8 cellular contexts compared by ENCODE assay signal in genomic region chr10:101043356-101043707, GRCh38. TPM values are rescaled to one million over a fixed set of nuclear protein-coding genes. Genes with fewer than 3 reads are reported as not detected.
DNase-seq lines count a peak whose midpoint lies in the region; ATAC-seq, FAIRE-seq and TF ChIP-seq lines count a peak whose summit lies in the region.

No MANE protein-coding gene starts in this region.

- peak overlapping the region; percentile 97 for H3K4me3 Mint-ChIP-seq in activated CD4-positive, alpha-beta T cell treated with anti-CD3 and anti-CD28 coated beads, Interleukin-2, amount 10 ng/mL, durations not matched to agents 24 days and 14 days

- no peaks in the 10 kb centered on the region for H3K9me3 Mint-ChIP-seq in activated CD4-positive, alpha-beta T cell treated with anti-CD3 and anti-CD28 coated beads, Interleukin-2, amount 10 ng/mL, durations not matched to agents 24 days and 14 days

- no peaks in the 10 kb centered on the region for H3K9me3 ChIP-seq in suprapubic skin

- peaks cover 20% of the 10 kb centered on the region for H3K27me3 ChIP-seq in suprapubic skin

- intact Hi-C loops in activated CD4-positive, alpha-beta T cell treated with anti-CD3 and anti-CD28 coated beads, Interleukin-2, amount 10 ng/mL, durations not matched to agents 24 days and 14 days (cut with micrococcal nuclease), result loop anchor here (5.0 to 10.0 kb wide), 2 partner anchors 99 to 171 kb away; no protein-coding TSS in a partner anchor

- H3K36me3 ChIP-seq in suprapubic skin, result peaks cover 17% of the 10 kb centered on the region

- 16% methylated on average over 3 of the region's 3 CpGs for WGBS in suprapubic skin

- DNase-seq in activated CD4-positive, alpha-beta T cell treated with anti-CD3 and anti-CD28 coated beads, Interleukin-2, amount 10 ng/mL, durations not matched to agents 24 days and 14 days, result no peak
- no peak for DNase-seq in activated CD4-positive, alpha-beta T cell treated with anti-CD3 and anti-CD28 coated beads for 1 hour
- DNase-seq in suprapubic skin (ENCODE audit: low spot score in 2 of 2) (no peak), HTR-8/SVneo (ENCODE audit: insufficient read length, low spot score) (no peak)

- H3K4me3 ChIP-seq in WI38 (ENCODE audit: low read depth, low read length) (peak overlapping the region; percentile 64), iPS-11a (ENCODE audit: low read depth, low read length) (peak overlapping the region; percentile 41), suprapubic skin (peak overlapping the region; percentile 58)

- no peak for FAIRE-seq in HTR-8/SVneo (lab: Jason Lieb, UNC)

- TF ChIP-seq EP300 in suprapubic skin (IDR thresholded peaks at IDR 0.05), result no peak

- H3K27ac Mint-ChIP-seq in activated CD4-positive, alpha-beta T cell treated with anti-CD3 and anti-CD28 coated beads, Interleukin-2, amount 10 ng/mL, durations not matched to agents 24 days and 14 days, result peak overlapping the region; percentile 56

- H3K27me3 Mint-ChIP-seq in activated CD4-positive, alpha-beta T cell treated with anti-CD3 and anti-CD28 coated beads, Interleukin-2, amount 10 ng/mL, durations not matched to agents 24 days and 14 days, result peaks cover 36% of the 10 kb centered on the region

- peak overlapping the region; percentile 87 for H3K27ac ChIP-seq in suprapubic skin

- ATAC-seq in GM18511 (IDR thresholded peaks at IDR 0.05; ENCODE audit: unreplicated experiment) (no peak), HG02973 (IDR thresholded peaks at IDR 0.05; ENCODE audit: unreplicated experiment) (no peak)

- no peak for TF ChIP-seq POLR2A in suprapubic skin (IDR thresholded peaks at IDR 0.05)

- H3K4me1 ChIP-seq in suprapubic skin, result peaks cover 26% of the 10 kb centered on the region

- no peak for TF ChIP-seq CTCF in WI38 (IDR thresholded peaks at IDR 0.05; ENCODE audit: low read depth, low read length)
- no peak for TF ChIP-seq CTCF in suprapubic skin (IDR thresholded peaks at IDR 0.05)

- peaks cover 20% of the 10 kb centered on the region for H3K4me1 Mint-ChIP-seq in activated CD4-positive, alpha-beta T cell treated with anti-CD3 and anti-CD28 coated beads, Interleukin-2, amount 10 ng/mL, durations not matched to agents 24 days and 14 days

- peaks cover 13% of the 10 kb centered on the region for H3K36me3 Mint-ChIP-seq in activated CD4-positive, alpha-beta T cell treated with anti-CD3 and anti-CD28 coated beads, Interleukin-2, amount 10 ng/mL, durations not matched to agents 24 days and 14 days (ENCODE audit: low read depth)

RNA-seq across cellular contexts. Expression of gene SFXN3, which starts 12.3 kb away (rescaled TPM):
- 36.0 and 37.3 TPM in 2 replicates for total RNA-seq in activated CD4-positive, alpha-beta T cell treated with anti-CD3 and anti-CD28 coated beads, Interleukin-2, amount 10 ng/mL, durations not matched to agents 24 days and 14 days
- total RNA-seq in suprapubic skin, result 100 to 1,000 TPM in 1 of 4 donors, 10 to 100 TPM in 3; 57.6 to 296 (median 74.3) TPM

RNA-seq across cellular contexts. Expression of gene PDZD7, which starts 12.4 kb away (rescaled TPM):
- 0.38 and 0.93 TPM in 2 replicates for total RNA-seq in activated CD4-positive, alpha-beta T cell treated with anti-CD3 and anti-CD28 coated beads, Interleukin-2, amount 10 ng/mL, durations not matched to agents 24 days and 14 days
- total RNA-seq in suprapubic skin, result 1 to 10 TPM; 1.2 to 6.0 (median 1.8) TPM

RNA-seq across cellular contexts. Expression of gene KAZALD1, which starts 18.5 kb away (rescaled TPM):
- total RNA-seq in activated CD4-positive, alpha-beta T cell treated with anti-CD3 and anti-CD28 coated beads, Interleukin-2, amount 10 ng/mL, durations not matched to agents 24 days and 14 days, result 0.78 and 0.79 TPM in 2 replicates
- 1 to 10 TPM; 1.6 to 4.2 (median 2.5) TPM for total RNA-seq in suprapubic skin

RNA-seq across cellular contexts. Expression of gene LZTS2, which starts 43.7 kb away (rescaled TPM):
- 21.8 and 22.7 TPM in 2 replicates for total RNA-seq in activated CD4-positive, alpha-beta T cell treated with anti-CD3 and anti-CD28 coated beads, Interleukin-2, amount 10 ng/mL, durations not matched to agents 24 days and 14 days
- 10 to 100 TPM; 51.9 to 88.8 (median 61.2) TPM for total RNA-seq in suprapubic skin

RNA-seq across cellular contexts. Expression of gene TWNK, which starts 56.0 kb away (rescaled TPM):
- 41.1 and 42.1 TPM in 2 replicates for total RNA-seq in activated CD4-positive, alpha-beta T cell treated with anti-CD3 and anti-CD28 coated beads, Interleukin-2, amount 10 ng/mL, durations not matched to agents 24 days and 14 days
- total RNA-seq in suprapubic skin, result 1 to 10 TPM; 7.6 to 9.0 (median 8.1) TPM
